ENCODE assay signal across 8 cellular contexts in genomic region chr1:156740307-156740678, GRCh38. TPM values are rescaled to one million over a fixed set of nuclear protein-coding genes. Genes with fewer than 3 reads are reported as not detected.
DNase-seq lines count a peak whose midpoint lies in the region; ATAC-seq and TF ChIP-seq lines count a peak whose summit lies in the region.

No MANE protein-coding gene starts in this region.

- H3K4me3 ChIP-seq in cardiac fibroblast (replicated peaks in 1 of 2; ENCODE audit: low read depth in 2 of 2, low read length in 2 of 2) = peak overlapping the region; percentile 79 to 80

- CTCF ChIA-PET in Calu3 (lab: Charles Lee) = interaction anchor here (0.8 to 1.9 kb wide), 4 partner anchors 10 to 51 kb away, joined by 3 to 9 read pairs (median 4); partner anchors contain the start of gene HDGF

- no peak for DNase-seq in Calu3
- DNase-seq in cardiac fibroblast (ENCODE audit: low read depth in 2 of 2) = peak in 1 of 2 donors; percentile 23
- DNase-seq in naive B cell = no peak
- no peak for DNase-seq in ecto neural progenitor cell (ENCODE audit: low spot score)
- DNase-seq in retina = no peak
- DNase-seq in SKM-1 (lab: John Stamatoyannopoulos, UW; ENCODE audit: unreplicated experiment) = no peak

- no peaks in the 10 kb centered on the region for H3K9me3 ChIP-seq in KOPT-K1 (ENCODE audit: insufficient read depth, low read length, poor library complexity, severe bottlenecking)

- H3K27me3 Mint-ChIP-seq in Calu3 (ENCODE audit: unreplicated experiment) (no peaks in the 10 kb centered on the region), naive B cell (no peaks in the 10 kb centered on the region)

- H3K9me3 Mint-ChIP-seq in Calu3 (ENCODE audit: low read depth, unreplicated experiment) = no peaks in the 10 kb centered on the region
- H3K9me3 Mint-ChIP-seq in naive B cell = no peaks in the 10 kb centered on the region

- peak overlapping the region; percentile 96 for H3K4me3 Mint-ChIP-seq in Calu3 (ENCODE audit: low read depth, unreplicated experiment)
- H3K4me3 Mint-ChIP-seq in naive B cell = peak overlapping the region; percentile 90 to 100 (median 98)

- intact Hi-C loops in Calu3 (cut with micrococcal nuclease; ENCODE audit: unreplicated experiment) = no loop called here

- H3K36me3 ChIP-seq in KOPT-K1 (ENCODE audit: insufficient read depth, low read length) = peaks cover 62% of the 10 kb centered on the region

- peaks cover 40% of the 10 kb centered on the region for H3K4me1 Mint-ChIP-seq in Calu3 (ENCODE audit: low read depth, unreplicated experiment)
- H3K4me1 Mint-ChIP-seq in naive B cell = peaks cover 24 to 35% (median 30%) of the 10 kb centered on the region in 3 donors

- H3K27ac Mint-ChIP-seq in Calu3 (ENCODE audit: unreplicated experiment) (peak overlapping the region; percentile 74), naive B cell (peak overlapping the region; percentile 96 to 99 (median 98))

- BruUV-seq in Calu3 (replicated peaks; lab: Mats Ljungman, UMichigan) = no TSS peak

- ATAC-seq in naive B cell (ENCODE audit: low read depth in 2 of 2) (no peak), HG02970 (IDR thresholded peaks at IDR 0.05; ENCODE audit: low FRiP score, unreplicated experiment) (no peak)

- peak overlapping the region; percentile 84 for H3K27ac ChIP-seq in KOPT-K1 (ENCODE audit: low read depth, low read length, poor library complexity, severe bottlenecking)

- H3K36me3 Mint-ChIP-seq in Calu3 (ENCODE audit: insufficient read depth, unreplicated experiment) (peaks cover 85% of the 10 kb centered on the region), naive B cell (peaks cover 0 to 30% of the 10 kb centered on the region in 2 donors)

- TF ChIP-seq CTCF in Calu3 (IDR thresholded peaks at IDR 0.05; ENCODE audit: unreplicated experiment) (no peak), cardiac fibroblast (IDR thresholded peaks at IDR 0.05; ENCODE audit: low read depth, low read length) (no peak)

RNA-seq across cellular contexts. Expression of gene MRPL24, which starts 0.6 kb away (rescaled TPM):
- 130 and 138 TPM in 2 replicates for total RNA-seq in Calu3 (2022)
- polyA plus RNA-seq in naive B cell (ENCODE audit: low read depth in 6 of 6) = 100 to 1,000 TPM in 1 of 6 donors, 10 to 100 TPM in 5; 70.7 to 117 (median 76.1) TPM

RNA-seq across cellular contexts. Expression of gene HDGF, which starts 11.2 kb away (rescaled TPM):
- 437 and 470 TPM in 2 replicates for total RNA-seq in Calu3 (2022)
- 10 to 100 TPM; 19.6 to 33.8 (median 26.3) TPM for polyA plus RNA-seq in naive B cell (ENCODE audit: low read depth in 6 of 6)

RNA-seq across cellular contexts. Expression of gene ISG20L2, which starts 11.7 kb away (rescaled TPM):
- 60.9 and 61.6 TPM in 2 replicates for total RNA-seq in Calu3 (2022)
- polyA plus RNA-seq in naive B cell (ENCODE audit: low read depth in 6 of 6) = 10 to 100 TPM; 14.3 to 35.0 (median 26.3) TPM

RNA-seq across cellular contexts. Expression of gene METTL25B, which starts 12.0 kb away (rescaled TPM):
- 52.7 and 63.8 TPM in 2 replicates for total RNA-seq in Calu3 (2022)
- 10 to 100 TPM in 3 of 6 donors, 1 to 10 TPM in 3; 6.9 to 14.4 (median 9.6) TPM for polyA plus RNA-seq in naive B cell (ENCODE audit: low read depth in 6 of 6)

RNA-seq across cellular contexts. Expression of gene PRCC, which starts 27.0 kb away (rescaled TPM):
- total RNA-seq in Calu3 (2022) = 72.8 and 80.4 TPM in 2 replicates
- polyA plus RNA-seq in naive B cell (ENCODE audit: low read depth in 6 of 6) = 10 to 100 TPM; 31.9 to 69.4 (median 38.9) TPM
